Comparison of ENCODE assay signal across 8 cellular contexts in the genomic region with DNA sequence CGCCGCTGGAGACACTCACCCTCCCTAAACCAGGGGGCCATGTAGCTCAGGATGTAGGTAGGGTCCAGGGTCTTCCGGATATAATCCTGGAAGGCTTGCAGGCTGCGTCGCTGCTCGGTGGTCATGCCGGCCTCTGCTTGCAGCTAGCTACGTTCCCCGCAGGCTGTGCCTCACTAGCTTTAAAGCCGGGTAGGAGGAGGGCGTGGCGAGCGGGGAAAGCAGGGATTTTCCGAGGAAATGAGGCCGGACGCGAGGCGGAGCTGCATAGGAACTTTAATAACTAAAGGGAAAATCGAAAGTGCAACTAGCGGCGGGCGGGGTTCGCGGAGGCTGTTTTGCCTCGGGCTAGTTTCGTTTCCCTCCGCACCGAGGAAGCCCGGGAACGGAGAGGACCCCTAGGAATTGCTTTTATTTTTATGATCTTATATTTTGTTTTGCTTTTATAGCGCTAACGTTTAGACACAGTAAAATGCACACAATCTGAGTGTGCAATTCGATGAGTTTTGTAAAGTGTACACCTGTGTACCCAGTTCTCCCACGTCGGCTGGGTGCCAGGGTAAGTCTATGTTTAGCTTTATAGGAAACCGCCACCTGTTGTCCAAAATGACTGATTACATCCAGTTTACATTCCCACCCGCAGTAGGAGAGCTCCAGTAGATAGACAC. TPM values are rescaled to one million over a fixed set of nuclear protein-coding genes. Genes with fewer than 3 reads are reported as not detected.
DNase-seq lines count a peak whose midpoint lies in the region; ATAC-seq and TF ChIP-seq lines count a peak whose summit lies in the region.

A gene (minus strand): TSS at position 155 of the 665 bp plus-strand sequence. CDS start 30 bp downstream, at position 125.

- peak within 1 kb of the TSS; percentile 52 for H3K4me3 ChIP-seq in Caco-2 (ENCODE audit: low read depth, low read length)
- peak within 1 kb of the TSS; percentile 22 for H3K4me3 ChIP-seq in mucosa of descending colon

- intact Hi-C loops in Caco-2 (cut with micrococcal nuclease; ENCODE audit: unreplicated experiment) = loop anchor here (1.0 to 5.0 kb wide), 7 partner anchors 24 to 147 kb away; a partner anchor contains a TSS
- intact Hi-C loops in mucosa of descending colon (cut with DNase I, micrococcal nuclease) = loop anchor here (10.0 kb wide), 2 partner anchors 49 to 151 kb away; a partner anchor contains a TSS

- BruUV-seq in Caco-2 (replicated peaks; lab: Mats Ljungman, UMichigan) = no TSS peak

- H3K36me3 ChIP-seq in Caco-2 (ENCODE audit: control insufficient read depth, insufficient read depth, low read length) (no peaks in the 10 kb centered on the region), mucosa of descending colon (ENCODE audit: low read depth) (no peaks in the 10 kb centered on the region)

- no peaks in the 10 kb centered on the region for H3K9me3 Mint-ChIP-seq in Caco-2 (ENCODE audit: unreplicated experiment)

- TF ChIP-seq CTCF in Caco-2 (IDR thresholded peaks at IDR 0.05; ENCODE audit: insufficient read depth in 1 of 2, low read depth in 1 of 2, low read length in 1 of 2, severe bottlenecking in 1 of 2, unreplicated experiment in 1 of 2) = peak; percentile 54 to 58
- TF ChIP-seq CTCF in GM20000 (IDR thresholded peaks at IDR 0.05; ENCODE audit: extremely low read depth, missing control alignments) = no peak
- TF ChIP-seq CTCF in mucosa of descending colon (IDR thresholded peaks at IDR 0.05) = peak; percentile 13

- peaks cover 28% of the 10 kb centered on the region for H3K4me1 Mint-ChIP-seq in Caco-2 (ENCODE audit: low read depth, unreplicated experiment)

- peak; percentile 95 for ATAC-seq in mucosa of descending colon

- H3K4me1 ChIP-seq in Caco-2 (peaks cover 19% of the 10 kb centered on the region), mucosa of descending colon (ENCODE audit: low read depth) (peaks cover 4% of the 10 kb centered on the region)

- H3K27me3 Mint-ChIP-seq in Caco-2 (ENCODE audit: insufficient read depth, unreplicated experiment) = no peaks in the 10 kb centered on the region

- H3K27me3 ChIP-seq in Caco-2 (replicated peaks; ENCODE audit: control insufficient read depth, insufficient read depth, low read length) = no peaks in the 10 kb centered on the region

- no peaks in the 10 kb centered on the region; the same call in 1 of the 2 replicates for H3K9me3 ChIP-seq in Caco-2
- H3K9me3 ChIP-seq in mucosa of descending colon = no peaks in the 10 kb centered on the region

- peak within 1 kb of the TSS; percentile 73 for H3K4me3 Mint-ChIP-seq in Caco-2 (ENCODE audit: unreplicated experiment)

- peaks cover 15% of the 10 kb centered on the region for H3K36me3 Mint-ChIP-seq in Caco-2 (ENCODE audit: insufficient read depth, unreplicated experiment)

- H3K27ac Mint-ChIP-seq in Caco-2 (ENCODE audit: unreplicated experiment) = peak within 1 kb of the TSS; percentile 59

- DNase-seq in Caco-2 = peak; percentile 83 to 91
- DNase-seq in GM20000 (ENCODE audit: low spot score) = peak; percentile 44
- DNase-seq in HT-29 (ENCODE audit: low spot score) = peak; percentile 92
- DNase-seq in NOMO-1 treated with DMSO at 0.1 percent for 48 hours (lab: John Stamatoyannopoulos, UW; ENCODE audit: unreplicated experiment) = peak; percentile 69
- DNase-seq in activated CD8-positive, alpha-beta memory T cell treated with anti-CD3 and anti-CD28 coated beads, Interleukin-2, amount 50 U/mL, for 48 hours = peak; percentile 82
- peak; percentile 34 for DNase-seq in epidermal melanocyte (ENCODE audit: insufficient read length, low spot score)
- DNase-seq in mucosa of descending colon = peak; percentile 94 to 98 (median 95)
- DNase-seq in stimulated activated CD8-positive, alpha-beta memory T cell treated with anti-CD3 and anti-CD28 coated beads, Interleukin-4, amount 100 ng/mL, for 24 hours (ENCODE audit: low read depth) = peak; percentile 65

- POLR2A ChIA-PET in Caco-2 (lab: Charles Lee) = interaction anchor here (0.8 to 2.4 kb wide), 4 partner anchors 26 to 147 kb away, joined by 3 to 9 read pairs (median 6); a partner anchor contains a TSS

- CTCF ChIA-PET in Caco-2 (lab: Charles Lee) = interaction anchor here (0.7 to 3.8 kb wide), 16 partner anchors 17 to 148 kb away, joined by 3 to 115 read pairs (median 4); a partner anchor contains a TSS

RNA-seq across cellular contexts. Expression of the gene that starts here (rescaled TPM):
- 7.9 and 8.0 TPM in 2 replicates for total RNA-seq in Caco-2 (2022)
- total RNA-seq in HT-29 (2014; rRNA removed; shearing (Covaris generic)) = 3.2 and 3.8 TPM in 2 replicates
- 10 to 100 TPM; 13.4 to 20.9 (median 14.2) TPM for total RNA-seq in mucosa of descending colon

Comparison
In these comparisons a context has a peak if more than half of its experiments do, and no peak if none do; other contexts are left out.
1. Peak in every context shown above with its lines: DNase-seq, ATAC-seq and H3K4me3 ChIP-seq.
2. DNase-seq: peak in every context shown above with its lines; median percentile 95 in mucosa of descending colon; 92 in HT-29; 87 in Caco-2; 82 in activated CD8-positive, alpha-beta memory T cell treated with anti-CD3 and anti-CD28 coated beads, Interleukin-2, amount 50 U/mL, for 48 hours; 69 in NOMO-1 treated with DMSO at 0.1 percent for 48 hours; 65 in stimulated activated CD8-positive, alpha-beta memory T cell treated with anti-CD3 and anti-CD28 coated beads, Interleukin-4, amount 100 ng/mL, for 24 hours; 44 in GM20000; 34 in epidermal melanocyte.